Comparison of ENCODE assay signal across 8 cellular contexts in the genomic region with DNA sequence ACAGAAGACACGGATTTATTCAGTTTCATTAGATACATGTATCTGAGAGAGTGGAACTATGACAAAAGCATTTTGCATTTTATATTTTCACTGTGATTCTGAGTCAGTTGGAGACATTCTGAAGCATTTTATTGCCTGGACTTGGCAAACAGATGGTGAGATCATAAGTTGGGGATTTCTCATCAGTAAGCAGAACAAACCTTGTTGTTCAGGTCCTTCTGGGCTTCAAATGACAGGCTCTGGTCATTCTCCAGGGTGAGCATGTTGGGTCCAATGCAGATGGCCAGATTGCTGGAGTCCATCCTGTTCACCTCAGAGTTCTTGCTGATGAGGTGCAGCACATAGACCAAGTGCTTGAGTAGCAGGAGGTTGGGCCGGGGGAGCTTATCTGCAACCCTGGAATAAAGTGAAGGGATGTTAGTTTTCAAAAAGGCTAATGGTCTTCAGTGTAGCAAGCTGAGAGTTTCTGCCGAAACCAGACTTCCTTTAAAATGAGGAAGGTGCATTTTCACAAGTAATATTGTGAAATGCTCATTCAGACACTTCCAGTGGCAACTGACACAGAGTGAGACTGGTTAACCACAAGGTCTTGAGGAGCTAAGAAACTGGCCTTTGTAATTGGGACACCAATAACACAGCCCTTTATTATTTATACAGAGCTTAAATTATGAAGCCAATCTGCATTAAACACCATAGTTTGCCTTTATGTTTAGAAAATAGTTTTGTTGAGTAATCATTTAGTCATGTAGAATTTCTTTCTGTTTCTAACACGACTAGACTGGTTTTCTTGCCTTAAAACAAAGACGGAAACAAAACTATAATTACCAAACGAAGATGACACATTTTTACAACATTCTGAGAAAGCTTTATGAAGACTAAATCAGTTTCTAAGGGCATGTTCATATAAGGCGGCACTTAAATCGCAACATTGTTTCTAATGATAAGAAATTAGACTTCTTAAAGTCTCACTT. TPM values are rescaled to one million over a fixed set of nuclear protein-coding genes. Genes with fewer than 3 reads are reported as not detected.
A peak's percentile ranks its signal among the peaks of the same experiment; 100 is the strongest.
DNase-seq lines count a peak whose midpoint lies in the region; ATAC-seq, FAIRE-seq and TF ChIP-seq lines count a peak whose summit lies in the region.

No MANE protein-coding gene starts in this region.

- DNase-seq in GM12892 (ENCODE audit: insufficient read length) (no peak), KBM-7 (peak; percentile 93), adrenal gland (peak in 1 of 7 donors; percentile 10), midbrain (lab: John Stamatoyannopoulos, UW) (peak; percentile 48)
- DNase-seq in effector CD4-positive, alpha-beta T cell, result no peak
- DNase-seq in stimulated activated CD4-positive, alpha-beta T cell treated with anti-CD3 and anti-CD28 coated beads, Interleukin-2, amount 100 ng/mL, for 48 hours, result no peak
- no peak for DNase-seq in stimulated activated CD8-positive, alpha-beta memory T cell treated with anti-CD3 and anti-CD28 coated beads, Interleukin-4, amount 100 ng/mL, for 48 hours

- no peaks in the 10 kb centered on the region for H3K9me3 ChIP-seq in adrenal gland (replicated peaks in 1 of 3)

- peak; percentile 81 for ATAC-seq in GM21529 (IDR thresholded peaks at IDR 0.05; ENCODE audit: unreplicated experiment)

- H3K27me3 ChIP-seq in adrenal gland, result no peaks in the 10 kb centered on the region

- no peak overlapping the region for H3K4me3 ChIP-seq in adrenal gland

- H3K27ac ChIP-seq in adrenal gland, result peak overlapping the region in 3 of 5 donors; percentile 2 to 79 (median 67)

- in situ Hi-C loops in KBM-7 (cut with MboI; ENCODE audit: low pct_unique_long_range_greater_than_20kb, low sequenced_read_pairs), result no loop called here

- intact Hi-C loops in adrenal gland (cut with DNase I), result no loop called here

- no peaks in the 10 kb centered on the region for H3K36me3 ChIP-seq in adrenal gland (replicated peaks in 1 of 2)

- TF ChIP-seq POLR2A in GM12892 (IDR thresholded peaks at IDR 0.05; ENCODE audit: low read depth, low read length), result no peak
- TF ChIP-seq POLR2A in adrenal gland (IDR thresholded peaks at IDR 0.05), result no peak

- peaks cover 0 to 6% of the 10 kb centered on the region in 2 donors for H3K4me1 ChIP-seq in adrenal gland (replicated peaks in 1 of 2)

- no peak for TF ChIP-seq CTCF in adrenal gland (IDR thresholded peaks at IDR 0.05)

- WGBS in adrenal gland, 4 donors, result 72 to 86% (median 73%) methylated on average over 8 of the region's 8 CpGs

- peak; percentile 97 for FAIRE-seq in GM12892 (lab: Jason Lieb, UNC)

RNA-seq across cellular contexts. Expression of a gene that starts 5.6 kb away (rescaled TPM):
- 7.1 TPM for polyA plus RNA-seq in GM12892 (2012; ENCODE audit: missing spikeins)
- total RNA-seq in adrenal gland, result 1 to 10 TPM; 2.2 to 7.3 (median 4.0) TPM
- polyA plus RNA-seq in adrenal gland, result 1 to 10 TPM; 1.0 to 1.4 (median 1.3) TPM

RNA-seq across cellular contexts. Expression of a gene that starts 39.2 kb away (rescaled TPM):
- polyA plus RNA-seq in GM12892 (2012; ENCODE audit: missing spikeins), result 1.9 TPM
- 10 to 100 TPM; 10.1 to 20.5 (median 14.0) TPM for total RNA-seq in adrenal gland
- 10 to 100 TPM in 1 of 3 donors, 1 to 10 TPM in 2; 3.4 to 13.6 (median 5.1) TPM for polyA plus RNA-seq in adrenal gland

Comparison
In these comparisons a context has a peak if more than half of its experiments do, and no peak if none do; other contexts are left out.
1. DNase-seq: peak in KBM-7 (single experiment) and midbrain (single experiment); none in GM12892 (single experiment), effector CD4-positive, alpha-beta T cell (single experiment), stimulated activated CD4-positive, alpha-beta T cell treated with anti-CD3 and anti-CD28 coated beads, Interleukin-2, amount 100 ng/mL, for 48 hours (0 of 2) and stimulated activated CD8-positive, alpha-beta memory T cell treated with anti-CD3 and anti-CD28 coated beads, Interleukin-4, amount 100 ng/mL, for 48 hours (single experiment).